ENCODE assay signal across 13 cellular contexts in genomic region chr18:7084766-7085080, GRCh38. TPM values are rescaled to one million over a fixed set of nuclear protein-coding genes. Genes with fewer than 3 reads are reported as not detected.
DNase-seq lines count a peak whose midpoint lies in the region; ATAC-seq, FAIRE-seq and TF ChIP-seq lines count a peak whose summit lies in the region.
"Had no signal": no experiment of that assay in that cellular context is flagged by ENCODE, and none has a peak within 500 bp of the region (broad histone marks: within the 10 kb centered on the region; RNA-seq: fewer than 3 reads in every experiment).

No MANE protein-coding gene starts in this region.

- no peak for TF ChIP-seq EP300 in suprapubic skin (IDR thresholded peaks at IDR 0.05)

- POLR2A ChIA-PET in OCI-LY7 (lab: Charles Lee) = interaction anchor here (0.7 kb wide), 2 partner anchors 16 to 115 kb away, joined by 4 to 7 read pairs; no protein-coding TSS in a partner anchor

- CTCF ChIA-PET in OCI-LY7 (lab: Charles Lee; ENCODE audit: unreplicated experiment) = no interaction called here

- no peak overlapping the region for H3K4me2 ChIP-seq in GM23338
- H3K4me2 ChIP-seq in OCI-LY7 (ENCODE audit: low read length) = no peak overlapping the region

- intact Hi-C loops in OCI-LY7 (cut with micrococcal nuclease; ENCODE audit: unreplicated experiment) = no loop called here

- DNase-seq in GM23338 (ENCODE audit: low spot score) (no peak), bronchial epithelial cell (ENCODE audit: low read depth) (peak; percentile 86), kidney tubule cell (ENCODE audit: low spot score) (peak; percentile 67), suprapubic skin (ENCODE audit: low spot score in 2 of 2) (no peak), OCI-LY7 (ENCODE audit: low spot score) (no peak), NCI-H748 treated with DMSO at 0.1 percent for 48 hours (lab: John Stamatoyannopoulos, UW) (no peak)
- DNase-seq: activated CD4-positive, alpha-beta T cell treated with anti-CD3 and anti-CD28 coated beads, Interleukin-2, amount 50 U/mL, for 48 hours; foreskin melanocyte; NCI-H1694 treated with DMSO at 0.1 percent for 48 hours; stimulated activated naive B cell treated with anti-CD40 and anti-IgM and Interleukin-4, amounts not matched to agents 10 μg/mL and 1 μg/mL and 100 μg/mL, for 72 hours had no signal

- ATAC-seq in GM23338 (no peak), GM21723 (IDR thresholded peaks at IDR 0.05; ENCODE audit: unreplicated experiment) (no peak), HG03571 (IDR thresholded peaks at IDR 0.05; ENCODE audit: unreplicated experiment) (no peak)
- ATAC-seq: stimulated activated naive B cell treated with anti-CD40 and anti-IgM and Interleukin-4, amounts not matched to agents 10 μg/mL and 1 μg/mL and 100 μg/mL, for 72 hours had no signal

- H3K27ac ChIP-seq in GM23338 (ENCODE audit: low read depth) = no peak overlapping the region
- peak overlapping the region; percentile 22 for H3K27ac ChIP-seq in suprapubic skin
- H3K27ac ChIP-seq in OCI-LY7 (ENCODE audit: low read depth, low read length, poor library complexity, severe bottlenecking) = no peak overlapping the region

- no peak for TF ChIP-seq POLR2A in suprapubic skin (IDR thresholded peaks at IDR 0.05)

- H3K36me3 Mint-ChIP-seq in GM23338 (ENCODE audit: low read depth) = peaks cover 4% of the 10 kb centered on the region; the same call in 2 of the 3 replicates
- H3K36me3 Mint-ChIP-seq: activated naive CD4-positive, alpha-beta T cell treated with anti-CD3 and anti-CD28 coated beads, Interleukin-2, amount 50 U/mL, for 24 hours; stimulated activated naive B cell treated with anti-CD40 and anti-IgM and Interleukin-4, amounts not matched to agents 10 μg/mL and 1 μg/mL and 100 μg/mL, for 72 hours had no signal

- BruUV-seq in OCI-LY7 (replicated peaks; lab: Mats Ljungman, UMichigan) = no TSS peak

- peaks cover 4% of the 10 kb centered on the region; the same call in 1 of the 2 replicates for H3K4me1 ChIP-seq in GM23338 (ENCODE audit: insufficient read depth)
- H3K4me1 ChIP-seq in suprapubic skin = peaks cover 5% of the 10 kb centered on the region
- H3K4me1 ChIP-seq in OCI-LY7 (ENCODE audit: insufficient read depth, low read length, poor library complexity, severe bottlenecking) = no peaks in the 10 kb centered on the region

- H3K27me3 ChIP-seq in GM23338 (ENCODE audit: insufficient read depth) (no peaks in the 10 kb centered on the region), bronchial epithelial cell (ENCODE audit: control insufficient read depth, insufficient read depth, low read length) (no peaks in the 10 kb centered on the region), suprapubic skin (peaks cover 4% of the 10 kb centered on the region)

- no peak overlapping the region for H3K4me3 Mint-ChIP-seq in GM23338
- H3K4me3 Mint-ChIP-seq: activated naive CD4-positive, alpha-beta T cell treated with anti-CD3 and anti-CD28 coated beads, Interleukin-2, amount 50 U/mL, for 24 hours; stimulated activated naive B cell treated with anti-CD40 and anti-IgM and Interleukin-4, amounts not matched to agents 10 μg/mL and 1 μg/mL and 100 μg/mL, for 72 hours had no signal

- no peaks in the 10 kb centered on the region for H3F3A ChIP-seq in GM23338 (replicated peaks; ENCODE audit: low read depth)

- no peaks in the 10 kb centered on the region for H3K9me3 ChIP-seq in suprapubic skin
- H3K9me3 ChIP-seq in OCI-LY7 (ENCODE audit: low read length) = no peaks in the 10 kb centered on the region

- H2AFZ ChIP-seq in GM23338 (no peak overlapping the region), OCI-LY7 (ENCODE audit: low read length) (no peak overlapping the region)

- peak overlapping the region; percentile 65; the same call in 1 of the 2 replicates for H3K27ac Mint-ChIP-seq in GM23338
- H3K27ac Mint-ChIP-seq: activated naive CD4-positive, alpha-beta T cell treated with anti-CD3 and anti-CD28 coated beads, Interleukin-2, amount 50 U/mL, for 24 hours; stimulated activated naive B cell treated with anti-CD40 and anti-IgM and Interleukin-4, amounts not matched to agents 10 μg/mL and 1 μg/mL and 100 μg/mL, for 72 hours had no signal

- FAIRE-seq in bronchial epithelial cell (lab: Jason Lieb, UNC) = no peak

- no peaks in the 10 kb centered on the region for H3K27me3 Mint-ChIP-seq in GM23338 (ENCODE audit: insufficient read depth, low read depth, poor library complexity)
- H3K27me3 Mint-ChIP-seq: activated naive CD4-positive, alpha-beta T cell treated with anti-CD3 and anti-CD28 coated beads, Interleukin-2, amount 50 U/mL, for 24 hours; stimulated activated naive B cell treated with anti-CD40 and anti-IgM and Interleukin-4, amounts not matched to agents 10 μg/mL and 1 μg/mL and 100 μg/mL, for 72 hours had no signal

- peaks cover 14% of the 10 kb centered on the region; the same call in 2 of the 3 replicates for H3K4me1 Mint-ChIP-seq in GM23338
- H3K4me1 Mint-ChIP-seq: activated naive CD4-positive, alpha-beta T cell treated with anti-CD3 and anti-CD28 coated beads, Interleukin-2, amount 50 U/mL, for 24 hours; stimulated activated naive B cell treated with anti-CD40 and anti-IgM and Interleukin-4, amounts not matched to agents 10 μg/mL and 1 μg/mL and 100 μg/mL, for 72 hours had no signal

- TF ChIP-seq CTCF in GM23338 (conservative IDR thresholded peaks at IDR 0.05; ENCODE audit: low read depth in 2 of 2) (no peak), bronchial epithelial cell (IDR thresholded peaks at IDR 0.05; ENCODE audit: insufficient read depth, low read length, severe bottlenecking) (no peak), suprapubic skin (IDR thresholded peaks at IDR 0.05) (no peak), OCI-LY7 (conservative IDR thresholded peaks at IDR 0.05; ENCODE audit: low read length) (no peak)

- no peaks in the 10 kb centered on the region for H3K9me2 ChIP-seq in GM23338 (ENCODE audit: insufficient read depth)
- H3K9me2 ChIP-seq in OCI-LY7 (ENCODE audit: insufficient read depth, low read length) = no peaks in the 10 kb centered on the region

- H3K36me3 ChIP-seq in GM23338 (ENCODE audit: insufficient read depth) = no peaks in the 10 kb centered on the region
- H3K36me3 ChIP-seq in bronchial epithelial cell (ENCODE audit: control insufficient read depth, insufficient read depth, low read length) = no peaks in the 10 kb centered on the region
- H3K36me3 ChIP-seq in suprapubic skin = no peaks in the 10 kb centered on the region
- no peaks in the 10 kb centered on the region for H3K36me3 ChIP-seq in OCI-LY7 (ENCODE audit: insufficient read depth, low read length)

- no peaks in the 10 kb centered on the region for H3K9me3 Mint-ChIP-seq in GM23338
- H3K9me3 Mint-ChIP-seq: activated naive CD4-positive, alpha-beta T cell treated with anti-CD3 and anti-CD28 coated beads, Interleukin-2, amount 50 U/mL, for 24 hours; stimulated activated naive B cell treated with anti-CD40 and anti-IgM and Interleukin-4, amounts not matched to agents 10 μg/mL and 1 μg/mL and 100 μg/mL, for 72 hours had no signal

- H3K4me3 ChIP-seq in GM23338 = no peak overlapping the region
- H3K4me3 ChIP-seq in bronchial epithelial cell (ENCODE audit: low read depth, low read length) = no peak overlapping the region
- no peak overlapping the region for H3K4me3 ChIP-seq in suprapubic skin
- no peak overlapping the region for H3K4me3 ChIP-seq in OCI-LY7 (ENCODE audit: low read depth, low read length, poor library complexity, severe bottlenecking)

- H3K79me2 ChIP-seq in GM23338 (replicated peaks; ENCODE audit: insufficient read depth) (no peaks in the 10 kb centered on the region; the same call in 1 of the 2 replicates), OCI-LY7 (ENCODE audit: insufficient read depth, low read depth, low read length) (no peaks in the 10 kb centered on the region)

- H4K20me1 ChIP-seq in GM23338 (replicated peaks; ENCODE audit: insufficient read depth) (no peaks in the 10 kb centered on the region; the same call in 1 of the 2 replicates), OCI-LY7 (ENCODE audit: insufficient read depth, low read length) (no peaks in the 10 kb centered on the region)

TF ChIP-seq in GM23338, 12 proteins besides CTCF, POLR2A, EP300 and RAD21 (continues in another document):
- TF ChIP-seq ZNF331 (CRISPR knock-in tag; IDR thresholded peaks at IDR 0.05; ENCODE audit: low read depth) = no peak
- no peak for TF ChIP-seq POLR2AphosphoS5 (IDR thresholded peaks at IDR 0.05; ENCODE audit: low read depth)
- no peak for TF ChIP-seq JUNB (IDR thresholded peaks at IDR 0.05; ENCODE audit: unreplicated experiment)
- no peak for TF ChIP-seq CREB1 (CRISPR knock-in tag; IDR thresholded peaks at IDR 0.05; ENCODE audit: low read depth)
- TF ChIP-seq EZH2 (IDR thresholded peaks at IDR 0.05; ENCODE audit: low read depth, unreplicated experiment) = no peak
- TF ChIP-seq EZH2phosphoT487 (IDR thresholded peaks at IDR 0.05; ENCODE audit: unreplicated experiment) = no peak

RNA-seq across cellular contexts. Expression of gene LAMA1, which starts 32.9 kb away (rescaled TPM):
- total RNA-seq in GM23338 (2014; rRNA removed; shearing (Covaris generic)) = 47.6 and 52.3 TPM in 2 replicates
- 14.8 and 15.9 TPM in 2 replicates for polyA plus RNA-seq in GM23338 (2016; fragmentation: Nextera tagmentation; extraction: Ambion mirVana)
- 0.64 and 1.8 TPM in 2 replicates for total RNA-seq in bronchial epithelial cell
- total RNA-seq in suprapubic skin = 1 to 10 TPM in 3 of 4 donors, under 1 TPM in 1; 0.83 to 3.2 (median 1.4) TPM
- not detected in 2 replicates for total RNA-seq in OCI-LY7 (2014; rRNA removed; shearing (Covaris generic))
- total RNA-seq in OCI-LY7 (2022) = not detected in 2 replicates

Comparison
In these comparisons a context has a peak if more than half of its experiments do, and no peak if none do; other contexts are left out.
1. DNase-seq: peak in bronchial epithelial cell (single experiment) and kidney tubule cell (single experiment); none in GM23338 (single experiment), suprapubic skin (0 of 2), OCI-LY7 (single experiment) and NCI-H748 treated with DMSO at 0.1 percent for 48 hours (single experiment).
2. RNA of gene LAMA1, which starts 32.9 kb away (total RNA-seq): 47.6 to 52.3 TPM in GM23338; 0.64 to 1.8 TPM in bronchial epithelial cell, 0.83 to 3.2 TPM in suprapubic skin and not detected in OCI-LY7; every median in the first group is over 10 times any median in the second.